ENCODE assay signal across 32 cellular contexts in genomic region chr7:12391922-12392615, GRCh38. TPM values are rescaled to one million over a fixed set of nuclear protein-coding genes. Genes with fewer than 3 reads are reported as not detected.
"Had no signal": no experiment of that assay in that cellular context is flagged by ENCODE, and none has a peak within 500 bp of the region (broad histone marks: within the 10 kb centered on the region; RNA-seq: fewer than 3 reads in every experiment).

No MANE protein-coding gene starts in this region.

- H3K4me1 Mint-ChIP-seq: activated CD4-positive, alpha-beta T cell treated with anti-CD3 and anti-CD28 coated beads, Interleukin-2, amount 10 ng/mL, durations not matched to agents 7 days and 5 days; activated naive CD4-positive, alpha-beta T cell treated with anti-CD3 and anti-CD28 coated beads, Interleukin-2, amount 50 U/mL, for 24 hours; activated naive CD8-positive, alpha-beta T cell treated with anti-CD3 and anti-CD28 coated beads, Interleukin-2, amount 50 U/mL, for 24 hours; activated T-helper 17 cell treated with anti-CD3 and anti-CD28 coated beads, Interleukin-2, amount 50 U/mL, for 72 hours; central memory CD8-positive, alpha-beta T cell; nephron; stimulated activated effector memory CD8-positive, alpha-beta T cell treated with anti-CD3 and anti-CD28 coated beads, Interleukin-12 subunit alpha, Interleukin-12 subunit beta, amount 100 ng/mL, for 72 hours had no signal

- H3K4me3 Mint-ChIP-seq: activated CD4-positive, alpha-beta T cell treated with anti-CD3 and anti-CD28 coated beads, Interleukin-2, amount 10 ng/mL, durations not matched to agents 7 days and 5 days; activated CD8-positive, alpha-beta T cell treated with anti-CD3 and anti-CD28 coated beads for 36 hours; activated naive CD4-positive, alpha-beta T cell treated with anti-CD3 and anti-CD28 coated beads, Interleukin-2, amount 50 U/mL, for 24 hours; activated naive CD8-positive, alpha-beta T cell treated with anti-CD3 and anti-CD28 coated beads, Interleukin-2, amount 50 U/mL, for 24 hours; activated T-cell treated with anti-CD3 and anti-CD28 coated beads, Interleukin-2, amount 50 U/mL, for 4 hours; activated T-helper 17 cell treated with anti-CD3 and anti-CD28 coated beads, Interleukin-2, amount 50 U/mL, for 72 hours; central memory CD8-positive, alpha-beta T cell; dendritic cell treated with granulocyte-macrophage colony-stimulating factor and Interleukin-4, amounts not matched to agents 40 ng/mL and 50 ng/mL, for 4 days; nephron; stimulated activated effector memory CD8-positive, alpha-beta T cell treated with anti-CD3 and anti-CD28 coated beads, Interleukin-12 subunit alpha, Interleukin-12 subunit beta, amount 100 ng/mL, for 72 hours; stimulated activated naive CD8-positive, alpha-beta T cell treated with anti-CD3 and anti-CD28 coated beads, Interleukin-15, Interleukin-2, amounts not matched to agents 100 ng/mL and 50 ng/mL, for 24 hours; T-helper 2 cell treated with Interferon-gamma antibody and Interleukin-4, amounts not matched to agents 5 μg/mL and 100 μg/mL, for 36 hours had no signal

- H3K27ac Mint-ChIP-seq: activated CD4-positive, alpha-beta T cell treated with anti-CD3 and anti-CD28 coated beads, Interleukin-2, amount 10 ng/mL, durations not matched to agents 7 days and 5 days; activated CD8-positive, alpha-beta T cell treated with anti-CD3 and anti-CD28 coated beads for 36 hours; activated naive CD4-positive, alpha-beta T cell treated with anti-CD3 and anti-CD28 coated beads, Interleukin-2, amount 50 U/mL, for 24 hours; activated naive CD8-positive, alpha-beta T cell treated with anti-CD3 and anti-CD28 coated beads, Interleukin-2, amount 50 U/mL, for 24 hours; dendritic cell treated with granulocyte-macrophage colony-stimulating factor and Interleukin-4, amounts not matched to agents 40 ng/mL and 50 ng/mL, for 4 days; nephron; stimulated activated effector memory CD8-positive, alpha-beta T cell treated with anti-CD3 and anti-CD28 coated beads, Interleukin-12 subunit alpha, Interleukin-12 subunit beta, amount 100 ng/mL, for 72 hours; stimulated activated naive CD8-positive, alpha-beta T cell treated with anti-CD3 and anti-CD28 coated beads, Interleukin-15, Interleukin-2, amounts not matched to agents 100 ng/mL and 50 ng/mL, for 24 hours; T-helper 2 cell treated with Interferon-gamma antibody and Interleukin-4, amounts not matched to agents 5 μg/mL and 100 μg/mL, for 36 hours had no signal

- H3K36me3 Mint-ChIP-seq: stimulated activated effector memory CD8-positive, alpha-beta T cell treated with anti-CD3 and anti-CD28 coated beads, Interleukin-12 subunit alpha, Interleukin-12 subunit beta, amount 100 ng/mL, for 72 hours had no signal

- H3K27me3 ChIP-seq: gastrocnemius medialis, hepatocyte, pancreas, sigmoid colon had no signal

- H3K9me3 Mint-ChIP-seq: activated T-helper 17 cell treated with anti-CD3 and anti-CD28 coated beads, Interleukin-2, amount 50 U/mL, for 72 hours; central memory CD8-positive, alpha-beta T cell; stimulated activated effector memory CD8-positive, alpha-beta T cell treated with anti-CD3 and anti-CD28 coated beads, Interleukin-12 subunit alpha, Interleukin-12 subunit beta, amount 100 ng/mL, for 72 hours; stimulated activated naive CD8-positive, alpha-beta T cell treated with anti-CD3 and anti-CD28 coated beads, Interleukin-15, Interleukin-2, amounts not matched to agents 100 ng/mL and 50 ng/mL, for 24 hours had no signal

- DNase-seq: activated CD4-positive, alpha-beta T cell treated with anti-CD3 and anti-CD28 coated beads, Interleukin-2, amount 10 ng/mL, durations not matched to agents 7 days and 5 days; activated CD4-positive, CD25-positive, alpha-beta regulatory T cell treated with anti-CD3 and anti-CD28 coated beads, Interleukin-2, amount 50 U/mL, for 72 hours; activated CD8-positive, alpha-beta T cell treated with anti-CD3 and anti-CD28 coated beads for 36 hours; activated gamma-delta T cell treated with Interleukin-2 at 50 U/mL for 16 hours; activated naive CD8-positive, alpha-beta T cell treated with anti-CD3 and anti-CD28 coated beads, Interleukin-2, amount 50 U/mL, for 24 hours; activated T-cell treated with anti-CD3 and anti-CD28 coated beads, Interleukin-2, amount 50 U/mL, for 4 hours; amygdala; gastrocnemius medialis; glutamatergic neuron; kidney; left colon; mammary epithelial cell; nucleus accumbens; pancreas; psoas muscle; sigmoid colon; small intestine; stimulated activated CD4-positive, alpha-beta T cell treated with anti-CD3 and anti-CD28 coated beads, Interleukin-4, amount 100 ng/mL, for 24 hours; trophoblast cell; WERI-Rb-1 had no signal

- ATAC-seq: activated CD8-positive, alpha-beta T cell treated with anti-CD3 and anti-CD28 coated beads for 36 hours; activated naive CD8-positive, alpha-beta T cell treated with anti-CD3 and anti-CD28 coated beads, Interleukin-2, amount 50 U/mL, for 24 hours; activated T-cell treated with anti-CD3 and anti-CD28 coated beads, Interleukin-2, amount 50 U/mL, for 4 hours; activated T-helper 17 cell treated with anti-CD3 and anti-CD28 coated beads, Interleukin-2, amount 50 U/mL, for 72 hours; gastrocnemius medialis; left colon; pancreas; psoas muscle; stimulated activated effector memory CD8-positive, alpha-beta T cell treated with anti-CD3 and anti-CD28 coated beads, Interleukin-12 subunit alpha, Interleukin-12 subunit beta, amount 100 ng/mL, for 72 hours had no signal

- H3K27me3 Mint-ChIP-seq: activated T-helper 17 cell treated with anti-CD3 and anti-CD28 coated beads, Interleukin-2, amount 50 U/mL, for 72 hours; central memory CD8-positive, alpha-beta T cell; dendritic cell treated with granulocyte-macrophage colony-stimulating factor and Interleukin-4, amounts not matched to agents 40 ng/mL and 50 ng/mL, for 4 days; stimulated activated naive CD8-positive, alpha-beta T cell treated with anti-CD3 and anti-CD28 coated beads, Interleukin-15, Interleukin-2, amounts not matched to agents 100 ng/mL and 50 ng/mL, for 24 hours had no signal

- H3K27ac ChIP-seq: epithelial cell of prostate, gastrocnemius medialis, hepatocyte, pancreas, psoas muscle, sigmoid colon, thoracic aorta, WERI-Rb-1 had no signal

- H3K4me1 ChIP-seq: gastrocnemius medialis, pancreas, psoas muscle, sigmoid colon had no signal

RNA-seq across cellular contexts. Expression of gene VWDE, which starts 11.6 kb away (rescaled TPM):
- total RNA-seq: gastrocnemius medialis, subcutaneous adipose tissue had no signal
- polyA plus RNA-seq: psoas muscle had no signal
